ENCODE assay signal across 19 cellular contexts in the genomic region with DNA sequence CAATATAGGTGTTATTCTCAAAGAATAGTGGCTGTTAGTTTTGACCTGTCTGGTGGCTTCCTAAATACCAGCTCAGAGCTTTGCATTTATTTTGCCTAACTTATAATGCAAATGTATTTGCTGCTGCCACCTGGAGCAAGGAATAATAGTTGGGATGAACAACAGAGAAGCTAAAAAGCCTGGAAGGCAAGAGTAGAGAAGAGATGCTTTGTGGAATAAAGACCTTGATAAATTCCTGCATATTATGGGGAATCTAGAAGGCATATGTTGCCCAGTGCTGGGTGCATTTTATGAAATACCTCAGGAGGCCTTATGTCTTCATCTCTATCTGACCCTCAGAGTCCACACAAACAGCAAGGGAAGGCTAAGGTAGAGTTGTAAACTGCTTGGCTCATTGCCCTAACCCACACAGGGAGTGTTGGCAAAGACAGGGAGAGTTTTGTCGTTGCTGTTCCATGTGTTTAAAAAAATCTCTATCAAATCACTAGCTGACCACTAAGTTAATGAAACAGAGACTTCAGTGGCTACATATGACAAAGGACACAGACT. TPM values are rescaled to one million over a fixed set of nuclear protein-coding genes. Genes with fewer than 3 reads are reported as not detected.
DNase-seq lines count a peak whose midpoint lies in the region; ATAC-seq and TF ChIP-seq lines count a peak whose summit lies in the region.
"Had no signal": no experiment of that assay in that cellular context is flagged by ENCODE, and none has a peak within 500 bp of the region (broad histone marks: within the 10 kb centered on the region; RNA-seq: fewer than 3 reads in every experiment).

No MANE protein-coding gene starts in this region.

- peaks cover 27% of the 10 kb centered on the region for H3K9me3 ChIP-seq in HUES64 (ENCODE audit: insufficient read depth, low read depth, low read length)
- no peaks in the 10 kb centered on the region for H3K9me3 ChIP-seq in iPS DF 6.9 (ENCODE audit: control insufficient read depth, insufficient read depth, low read length)

- POLR2A ChIA-PET in WTC11 (lab: Charles Lee) = no interaction called here

- H3F3A ChIP-seq in GM23338 (replicated peaks; ENCODE audit: low read depth) = no peaks in the 10 kb centered on the region

- peaks cover 70% of the 10 kb centered on the region for H3K9me3 Mint-ChIP-seq in GM23338
- H3K9me3 Mint-ChIP-seq in WTC11 = peaks cover 63% of the 10 kb centered on the region

- no peaks in the 10 kb centered on the region for H3K27me3 Mint-ChIP-seq in GM23338 (ENCODE audit: insufficient read depth, low read depth, poor library complexity)
- peaks cover 7% of the 10 kb centered on the region for H3K27me3 Mint-ChIP-seq in WTC11 (ENCODE audit: low read depth)

- 0 out of 2 replicates have a peak, but pooled peaks cover 6% of the 10 kb centered on the region for H3K9me2 ChIP-seq in GM23338 (ENCODE audit: insufficient read depth)

- H3K27ac Mint-ChIP-seq in GM23338 (peak overlapping the region; percentile 60), WTC11 (peak overlapping the region; percentile 91)
- H3K27ac Mint-ChIP-seq: CD4-positive, alpha-beta T cell had no signal

- DNase-seq in GM23338 (ENCODE audit: low spot score) (peak; percentile 45), WTC11 (ENCODE audit: low spot score) (no peak), iPS DF 6.9 (ENCODE audit: low read depth, low spot score) (peak; percentile 11), DMS153 treated with DMSO at 0.1 percent for 48 hours (lab: John Stamatoyannopoulos, UW; ENCODE audit: unreplicated experiment) (no peak), NCI-H1694 (lab: John Stamatoyannopoulos, UW) (no peak), dedifferentiated amniotic fluid mesenchymal stem cell (ENCODE audit: extremely low spot score) (no peak)
- no peak for DNase-seq in activated naive CD4-positive, alpha-beta T cell treated with anti-CD3 and anti-CD28 coated beads, Interleukin-2, amount 50 U/mL, for 16 hours
- DNase-seq: AML-193; Caco-2; CD4-positive, alpha-beta T cell; DMS79; GDM1; HCEC 1CT; IMR-90 had no signal

- H3K27ac ChIP-seq in GM23338 (ENCODE audit: low read depth) (peak overlapping the region; percentile 60), HUES64 (ENCODE audit: low read depth, low read length) (peak overlapping the region; percentile 73; the same call in 1 of the 2 replicates), iPS DF 6.9 (ENCODE audit: low read length) (no peak overlapping the region)
- H3K27ac ChIP-seq: 22Rv1, A549, C4-2B had no signal

- no peaks in the 10 kb centered on the region for H3K27me3 ChIP-seq in GM23338 (ENCODE audit: insufficient read depth)
- no peaks in the 10 kb centered on the region for H3K27me3 ChIP-seq in HUES64 (ENCODE audit: insufficient read depth, low read length)
- no peaks in the 10 kb centered on the region for H3K27me3 ChIP-seq in iPS DF 6.9 (ENCODE audit: control insufficient read depth, insufficient read depth, low read length)

- no peak overlapping the region for H3K9ac ChIP-seq in HUES64 (ENCODE audit: low read depth, low read length)

- H3K4me2 ChIP-seq in GM23338 = peak overlapping the region; percentile 40
- H3K4me2 ChIP-seq: A549 had no signal

- no peaks in the 10 kb centered on the region for H4K20me1 ChIP-seq in GM23338 (replicated peaks; ENCODE audit: insufficient read depth)

- CTCF ChIA-PET in WTC11 (lab: Charles Lee) = interaction anchor here (1.1 to 1.4 kb wide), 3 partner anchors 27 to 52 kb away, joined by 3 to 6 read pairs (median 6); no protein-coding TSS in a partner anchor

- peak overlapping the region; percentile 34; the same call in 2 of the 3 replicates for H3K4me3 Mint-ChIP-seq in GM23338
- H3K4me3 Mint-ChIP-seq in WTC11 = peak overlapping the region; percentile 38
- H3K4me3 Mint-ChIP-seq: CD4-positive, alpha-beta T cell had no signal

- H3K4me3 ChIP-seq in GM23338 (peak overlapping the region; percentile 17), HUES64 (ENCODE audit: low read length) (peak overlapping the region; percentile 19; the same call in 1 of the 2 replicates), iPS DF 6.9 (ENCODE audit: low read length) (no peak overlapping the region)
- H3K4me3 ChIP-seq: A549, K562 had no signal

- peak; percentile 78 for ATAC-seq in GM23338
- ATAC-seq in WTC11 = peak; percentile 85
- ATAC-seq: A549, K562 had no signal

- peaks cover 20% of the 10 kb centered on the region for H3K4me1 Mint-ChIP-seq in GM23338
- peaks cover 25% of the 10 kb centered on the region for H3K4me1 Mint-ChIP-seq in WTC11

- no peak overlapping the region for H2AFZ ChIP-seq in GM23338

- peaks cover 10% of the 10 kb centered on the region for H3K4me1 ChIP-seq in GM23338 (ENCODE audit: insufficient read depth)
- H3K4me1 ChIP-seq in HUES64 (ENCODE audit: insufficient read depth, low read length) = peaks cover 16% of the 10 kb centered on the region
- H3K4me1 ChIP-seq in iPS DF 6.9 (ENCODE audit: control insufficient read depth, insufficient read depth, low read length) = no peaks in the 10 kb centered on the region
- H3K4me1 ChIP-seq: A549, Caco-2 had no signal

- H3K79me2 ChIP-seq in GM23338 (replicated peaks; ENCODE audit: insufficient read depth) = no peaks in the 10 kb centered on the region

- H3K36me3 Mint-ChIP-seq in GM23338 (ENCODE audit: low read depth) = peaks cover 46% of the 10 kb centered on the region
- peaks cover 52% of the 10 kb centered on the region for H3K36me3 Mint-ChIP-seq in WTC11

- H3K36me3 ChIP-seq in GM23338 (ENCODE audit: insufficient read depth) = peaks cover 22% of the 10 kb centered on the region
- no peaks in the 10 kb centered on the region for H3K36me3 ChIP-seq in HUES64 (ENCODE audit: insufficient read depth, low read length)
- no peaks in the 10 kb centered on the region for H3K36me3 ChIP-seq in iPS DF 6.9 (ENCODE audit: control insufficient read depth, insufficient read depth, low read length)

- 40% methylated on average over 1 of the region's 1 CpG for WGBS in HUES64
- WGBS in iPS DF 6.9 (ENCODE audit: insufficient coverage, insufficient read length) = no CpG with 5 or more reads among the region's 1 CpG

- TF ChIP-seq CTCF in GM23338 (conservative IDR thresholded peaks at IDR 0.05; ENCODE audit: low read depth in 2 of 2) = no peak
- no peak for TF ChIP-seq CTCF in WTC11 (IDR thresholded peaks at IDR 0.05)

TF ChIP-seq in WTC11, 78 proteins besides CTCF, POLR2A, EP300 and RAD21:
- TF ChIP-seq, protein P1, sequence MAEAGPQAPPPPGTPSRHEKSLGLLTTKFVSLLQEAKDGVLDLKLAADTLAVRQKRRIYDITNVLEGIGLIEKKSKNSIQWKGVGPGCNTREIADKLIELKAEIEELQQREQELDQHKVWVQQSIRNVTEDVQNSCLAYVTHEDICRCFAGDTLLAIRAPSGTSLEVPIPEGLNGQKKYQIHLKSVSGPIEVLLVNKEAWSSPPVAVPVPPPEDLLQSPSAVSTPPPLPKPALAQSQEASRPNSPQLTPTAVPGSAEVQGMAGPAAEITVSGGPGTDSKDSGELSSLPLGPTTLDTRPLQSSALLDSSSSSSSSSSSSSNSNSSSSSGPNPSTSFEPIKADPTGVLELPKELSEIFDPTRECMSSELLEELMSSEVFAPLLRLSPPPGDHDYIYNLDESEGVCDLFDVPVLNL (CRISPR knock-in tag; IDR thresholded peaks at IDR 0.05; ENCODE audit: borderline replicate concordance, low read depth) = no peak
- peak; percentile 67; the same call in 1 of the 2 replicates for TF ChIP-seq TEAD1 (CRISPR knock-in tag; IDR thresholded peaks at IDR 0.05)
TF ChIP-seq in WTC11: peak in this region for 1.

RNA-seq across cellular contexts. Expression of a gene that starts 53.7 kb away (rescaled TPM):
- 84.8 and 89.9 TPM in 2 replicates for total RNA-seq in GM23338 (2014; rRNA removed; shearing (Covaris generic))
- polyA plus RNA-seq in GM23338 (2016; fragmentation: Nextera tagmentation; extraction: Ambion mirVana) = 72.4 and 77.0 TPM in 2 replicates
- 47.6 TPM for polyA plus RNA-seq in HUES64 (2013, experiment 1 of 2)
- polyA plus RNA-seq in HUES64 (2013, experiment 2 of 2) = 57.7 TPM
- total RNA-seq in WTC11 (2021) = 65.6 to 82.4 TPM (median 72.6 TPM) in 3 replicates

Comparison
In these comparisons a context has a peak if more than half of its experiments do, and no peak if none do; other contexts are left out.
1. DNase-seq: peak in GM23338 (single experiment) and iPS DF 6.9 (single experiment); none in WTC11 (single experiment), activated naive CD4-positive, alpha-beta T cell treated with anti-CD3 and anti-CD28 coated beads, Interleukin-2, amount 50 U/mL, for 16 hours (single experiment), DMS153 treated with DMSO at 0.1 percent for 48 hours (single experiment), NCI-H1694 (single experiment) and dedifferentiated amniotic fluid mesenchymal stem cell (single experiment).